11 cellular contexts compared by ENCODE assay signal in the genomic region with DNA sequence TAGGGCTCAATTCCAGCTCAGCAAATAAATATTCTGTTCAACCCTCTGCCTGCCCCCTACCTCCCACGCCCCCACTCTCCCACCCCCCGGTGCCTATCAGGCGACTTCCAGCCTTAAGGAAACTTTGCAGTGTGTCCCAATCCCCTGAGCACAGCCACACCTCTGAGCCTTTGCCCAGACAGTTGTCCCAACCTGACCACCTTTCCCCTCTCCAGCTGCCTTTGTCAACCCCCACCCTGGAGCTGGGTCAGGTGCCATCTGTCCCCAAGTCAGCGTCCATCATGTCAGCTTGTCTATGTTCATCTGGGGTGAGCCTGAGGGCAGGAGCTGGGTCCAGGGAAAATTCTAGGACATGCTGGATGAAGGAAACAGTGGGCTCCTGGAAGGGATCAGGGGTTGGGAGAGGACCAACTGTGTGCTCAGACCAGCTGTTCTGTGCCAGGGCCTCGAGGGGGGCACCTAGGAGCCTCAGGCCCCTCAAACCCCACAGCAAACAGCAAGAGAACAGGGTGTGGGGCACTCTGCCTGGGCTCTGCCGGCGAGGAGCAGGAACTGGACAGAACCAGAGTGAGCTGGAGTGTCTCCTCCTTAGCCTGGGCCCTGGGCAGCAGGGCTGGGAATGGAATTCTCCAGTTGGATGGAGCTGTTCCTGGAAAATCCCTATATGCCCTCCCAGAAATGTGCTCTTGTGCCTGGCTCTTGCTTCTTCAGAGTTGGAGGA. TPM values are rescaled to one million over a fixed set of nuclear protein-coding genes. Genes with fewer than 3 reads are reported as not detected.
DNase-seq lines count a peak whose midpoint lies in the region; ATAC-seq and TF ChIP-seq lines count a peak whose summit lies in the region.
"Had no signal": no experiment of that assay in that cellular context is flagged by ENCODE, and none has a peak within 500 bp of the region (broad histone marks: within the 10 kb centered on the region; RNA-seq: fewer than 3 reads in every experiment).

No MANE protein-coding gene starts in this region.

- H3K36me3 ChIP-seq in BLaER1 (no peaks in the 10 kb centered on the region), prostate gland (no peaks in the 10 kb centered on the region)

- no peak overlapping the region for H3K4me3 ChIP-seq in BLaER1
- H3K4me3 ChIP-seq in prostate gland: no peak overlapping the region

- intact Hi-C loops in prostate gland (cut with DNase I): no loop called here

- H3K4me1 ChIP-seq in BLaER1: peaks cover 72% of the 10 kb centered on the region
- H3K4me1 ChIP-seq in prostate gland (replicated peaks): no peaks in the 10 kb centered on the region

- H3K27me3 ChIP-seq in BLaER1 (no peaks in the 10 kb centered on the region), prostate gland (replicated peaks; ENCODE audit: insufficient read depth) (no peaks in the 10 kb centered on the region)

- peak overlapping the region; percentile 51; the same call in 1 of the 2 replicates for H3K27ac ChIP-seq in BLaER1
- H3K27ac ChIP-seq in angular gyrus (ENCODE audit: low read depth, low read length): peak overlapping the region; percentile 2
- H3K27ac ChIP-seq in prostate gland: peak overlapping the region; percentile 54 to 73

- ATAC-seq in GM19452 (IDR thresholded peaks at IDR 0.05; ENCODE audit: unreplicated experiment) (no peak), HG03439 (IDR thresholded peaks at IDR 0.05; ENCODE audit: unreplicated experiment) (no peak), GM21529 (IDR thresholded peaks at IDR 0.05; ENCODE audit: unreplicated experiment) (no peak)

- no peak for TF ChIP-seq POLR2A in prostate gland (IDR thresholded peaks at IDR 0.05)

- DNase-seq in kidney glomerular epithelial cell (lab: John Stamatoyannopoulos, UW): peak; percentile 21
- DNase-seq in prostate gland (ENCODE audit: low spot score): no peak
- no peak for DNase-seq in NCI-H2171 (lab: John Stamatoyannopoulos, UW)
- DNase-seq: NCI-H1417 treated with DMSO at 0.1 percent for 48 hours had no signal

- WGBS in prostate gland: 39% methylated on average over 7 of the region's 7 CpGs

- TF ChIP-seq CTCF in prostate gland (IDR thresholded peaks at IDR 0.05): no peak

- no peaks in the 10 kb centered on the region for H4K20me1 ChIP-seq in BLaER1

- no peak overlapping the region for H3K9ac ChIP-seq in BLaER1

- peak overlapping the region; percentile 83 for H3K4me2 ChIP-seq in BLaER1

- no peaks in the 10 kb centered on the region for H3K9me3 ChIP-seq in BLaER1
- H3K9me3 ChIP-seq in prostate gland: no peaks in the 10 kb centered on the region

RNA-seq across cellular contexts. Expression of gene CDH16, which starts 17.8 kb away (rescaled TPM):
- total RNA-seq in prostate gland: not detected
- total RNA-seq: frontal cortex, neural crest cell had no signal

RNA-seq across cellular contexts. Expression of gene PDP2, which starts 20.6 kb away (rescaled TPM):
- 10 to 100 TPM in 1 of 2 donors, 1 to 10 TPM in 1; 9.2 to 21.9 TPM for total RNA-seq in prostate gland

RNA-seq across cellular contexts. Expression of gene RRAD, which starts 24.5 kb away (rescaled TPM):
- total RNA-seq in prostate gland: 10 to 100 TPM; 17.0 to 37.0 TPM

RNA-seq across cellular contexts. Expression of gene CIAO2B, which starts 33.3 kb away (rescaled TPM):
- total RNA-seq in prostate gland: 100 to 1,000 TPM in 1 of 2 donors, 10 to 100 TPM in 1; 80.2 to 159 TPM

RNA-seq across cellular contexts. Expression of gene CES2, which starts 34.4 kb away (rescaled TPM):
- 10 to 100 TPM; 36.3 to 61.5 TPM for total RNA-seq in prostate gland

Comparison
In these comparisons a context has a peak if more than half of its experiments do, and no peak if none do; other contexts are left out.
1. H3K27ac ChIP-seq: peak in every context shown above with its lines; median percentile 64 in prostate gland; 51 in BLaER1; 2 in angular gyrus.